8 cellular contexts compared by ENCODE assay signal in the genomic region with DNA sequence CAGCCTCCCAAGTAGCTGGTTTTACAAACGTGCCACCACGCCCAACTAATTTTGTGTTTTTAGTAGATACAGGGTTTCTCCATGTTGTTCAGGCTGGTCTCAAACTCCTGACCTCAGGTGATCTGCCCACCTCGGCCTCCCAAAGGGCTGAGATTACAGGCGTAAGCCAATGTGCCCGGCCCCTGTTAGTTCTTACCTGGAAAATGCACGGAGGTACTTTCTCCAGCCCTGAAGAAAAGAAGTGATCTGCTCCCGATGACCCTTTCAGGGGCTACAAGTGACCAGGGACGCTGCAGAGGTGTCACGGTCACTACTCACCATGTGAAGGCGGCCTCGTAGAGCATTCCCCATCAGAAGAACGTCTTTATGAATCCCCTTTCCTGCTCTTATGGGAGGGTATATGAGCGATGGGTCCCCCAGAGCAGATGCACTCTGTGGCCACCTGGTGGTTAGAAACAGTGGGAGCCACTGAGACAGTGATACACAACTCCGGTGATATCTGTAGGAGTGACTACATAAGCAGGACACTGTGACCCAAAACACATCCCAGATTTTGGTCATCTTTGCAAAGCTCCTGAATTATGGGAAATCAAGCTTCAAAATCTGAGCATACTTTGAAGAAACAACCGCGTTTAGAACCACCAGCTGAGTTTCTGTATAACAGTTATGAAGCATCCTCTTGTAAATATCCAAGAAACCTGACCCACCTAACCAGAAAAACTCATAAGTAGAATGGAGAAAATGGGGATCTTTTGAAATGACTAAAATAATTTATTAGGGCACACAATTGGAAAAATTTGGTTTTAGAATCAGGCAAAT.
DNase-seq lines count a peak whose midpoint lies in the region; ATAC-seq, FAIRE-seq and TF ChIP-seq lines count a peak whose summit lies in the region.
"Not testable (repeated sequence)": the region's sequence is repeated elsewhere in the genome, so short reads cannot be mapped to it uniquely, and the experiment has no call there.

No MANE protein-coding gene starts in this region.

- H3K36me3 Mint-ChIP-seq in WTC11; astrocyte (ENCODE audit: low read depth, unreplicated experiment): not testable (repeated sequence)

- POLR2A ChIA-PET in WTC11 (lab: Charles Lee), result not testable (repeated sequence)

- WGBS in testis, 2 donors, result 46 to 55% methylated on average over 15 to 16 of the region's 16 CpGs

- peak; percentile 86 for ATAC-seq in WTC11

- TF ChIP-seq CTCF in WTC11 (IDR thresholded peaks at IDR 0.05) (peak; percentile 72), astrocyte (IDR thresholded peaks at IDR 0.05; ENCODE audit: insufficient read depth, low read depth, low read length) (peak; percentile 45), fibroblast of villous mesenchyme (IDR thresholded peaks at IDR 0.05; ENCODE audit: insufficient read depth, low read depth, low read length) (peak; percentile 69), testis (IDR thresholded peaks at IDR 0.05) (peak; percentile 38 to 52 (median 49))

- H3K4me3 Mint-ChIP-seq in WTC11; astrocyte (ENCODE audit: unreplicated experiment): not testable (repeated sequence)

- not testable (repeated sequence) for H3K27ac Mint-ChIP-seq in WTC11; astrocyte (ENCODE audit: unreplicated experiment)

- intact Hi-C loops in testis (cut with DNase I; ENCODE audit: low total_unique reads), result not testable (repeated sequence)

- H3K27ac ChIP-seq in astrocyte (ENCODE audit: low read depth, low read length); testis: not testable (repeated sequence)

- H3K4me2 ChIP-seq in astrocyte (ENCODE audit: low read length), result not testable (repeated sequence)

- H3K4me1 ChIP-seq in HAP-1; astrocyte (ENCODE audit: insufficient read depth, low read length); testis: not testable (repeated sequence)

- DNase-seq in Caki2 (ENCODE audit: low read depth) (peak; percentile 12), HAP-1 (ENCODE audit: low spot score in 2 of 2) (peak; percentile 7 to 51), NCI-H510A treated with DMSO at 0.1 percent for 48 hours (lab: John Stamatoyannopoulos, UW) (peak; percentile 6), WTC11 (ENCODE audit: low spot score) (peak; percentile 59), myocyte (ENCODE audit: low read depth) (peak; percentile 21), testis (peak; percentile 15)
- not testable (repeated sequence) for DNase-seq in astrocyte (ENCODE audit: low read depth); fibroblast of villous mesenchyme (ENCODE audit: low read depth)

- not testable (repeated sequence) for FAIRE-seq in astrocyte (lab: Jason Lieb, UNC)

- H3K9me3 ChIP-seq in HAP-1; astrocyte (ENCODE audit: insufficient read depth, low read depth, low read length); testis: not testable (repeated sequence)

- not testable (repeated sequence) for H3K79me2 ChIP-seq in astrocyte (ENCODE audit: insufficient read depth, low read length)

- H3K4me3 ChIP-seq in HAP-1; astrocyte (ENCODE audit: insufficient read depth, low read depth, low read length); fibroblast of villous mesenchyme (ENCODE audit: low read depth, low read length); testis: not testable (repeated sequence)

- in situ Hi-C loops in Caki2 (cut with HindIII; ENCODE audit: low pct_unique_long_range_greater_than_20kb, low sequenced_read_pairs); HAP-1 (cut with MboI; ENCODE audit: low sequenced_read_pairs): not testable (repeated sequence)

- not testable (repeated sequence) for TF ChIP-seq POLR2A in testis (IDR thresholded peaks at IDR 0.05)

- H2AFZ ChIP-seq in astrocyte (ENCODE audit: low read depth, low read length), result not testable (repeated sequence)

- H3K27me3 Mint-ChIP-seq in WTC11 (ENCODE audit: low read depth); astrocyte (ENCODE audit: low read depth, unreplicated experiment): not testable (repeated sequence)

- not testable (repeated sequence) for H3K36me3 ChIP-seq in HAP-1 (replicated peaks); astrocyte (ENCODE audit: insufficient read depth, low read length); testis (ENCODE audit: low read depth, missing control alignments)

- H3K4me1 Mint-ChIP-seq in WTC11, result peaks cover 10% of the 10 kb centered on the region
- not testable (repeated sequence) for H3K4me1 Mint-ChIP-seq in astrocyte (ENCODE audit: low read depth, unreplicated experiment)

- not testable (repeated sequence) for H3K27me3 ChIP-seq in HAP-1 (ENCODE audit: low read depth); astrocyte (ENCODE audit: insufficient read depth, low read length); testis

- not testable (repeated sequence) for H3K9ac ChIP-seq in astrocyte (ENCODE audit: low read length)

- CTCF ChIA-PET in WTC11 (lab: Charles Lee), result not testable (repeated sequence)

- H3K9me3 Mint-ChIP-seq in WTC11; astrocyte (ENCODE audit: unreplicated experiment): not testable (repeated sequence)

- H4K20me1 ChIP-seq in astrocyte (ENCODE audit: insufficient read depth, low read length), result not testable (repeated sequence)
